Comparison of ENCODE assay signal across 22 cellular contexts in the genomic region with DNA sequence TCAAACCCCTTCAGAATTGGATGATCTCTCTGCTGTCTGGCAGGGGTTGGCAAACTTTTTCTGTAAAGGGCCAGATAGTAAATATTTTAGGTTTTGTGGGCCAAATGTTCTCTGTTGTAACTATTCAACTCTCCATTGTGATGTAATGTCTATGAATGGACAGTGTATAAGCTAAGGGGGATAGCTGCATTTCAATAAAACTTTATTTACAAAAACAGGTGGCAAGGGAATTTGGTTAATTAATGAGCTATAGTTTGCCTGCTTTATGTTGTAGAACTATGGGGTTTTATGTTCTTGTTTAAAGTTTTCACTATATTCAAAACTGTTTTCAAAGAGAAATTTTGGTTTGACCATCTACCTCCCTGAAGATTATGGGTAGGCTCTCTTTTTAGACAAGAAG.
DNase-seq lines count a peak whose midpoint lies in the region; ATAC-seq, FAIRE-seq and TF ChIP-seq lines count a peak whose summit lies in the region.
"Had no signal": no experiment of that assay in that cellular context is flagged by ENCODE, and none has a peak within 500 bp of the region (broad histone marks: within the 10 kb centered on the region; RNA-seq: fewer than 3 reads in every experiment).

No MANE protein-coding gene starts in this region.

- peaks cover 0 to 1% of the 10 kb centered on the region in 2 donors for H3K36me3 Mint-ChIP-seq in activated T-cell treated with anti-CD3 and anti-CD28 coated beads, Interleukin-2, amount 50 U/mL, for 72 hours (ENCODE audit: insufficient read depth in 2 of 2)
- H3K36me3 Mint-ChIP-seq in nephron progenitor cell (ENCODE audit: low read depth) (peaks cover 25% of the 10 kb centered on the region), H9 (ENCODE audit: insufficient read depth in 1 of 3, low read depth in 3 of 3) (peaks cover 0 to 9% (median 2%) of the 10 kb centered on the region in 3 experiments; a peak in 3 of 7 replicates)
- H3K36me3 Mint-ChIP-seq: CD8-positive, alpha-beta T cell had no signal

- no peak for ATAC-seq in activated T-cell treated with anti-CD3 and anti-CD28 coated beads, Interleukin-2, amount 50 U/mL, for 72 hours (replicated peaks in 1 of 2)
- ATAC-seq in K562, result no peak
- ATAC-seq: CD8-positive, alpha-beta T cell had no signal

- H3K9me3 Mint-ChIP-seq in activated T-cell treated with anti-CD3 and anti-CD28 coated beads, Interleukin-2, amount 50 U/mL, for 72 hours, result peaks cover 1 to 6% of the 10 kb centered on the region in 2 donors
- H3K9me3 Mint-ChIP-seq in nephron progenitor cell (peaks cover 43% of the 10 kb centered on the region), H9 (peaks cover 0 to 4% of the 10 kb centered on the region in 2 experiments; a peak in 2 of 5 replicates)
- H3K9me3 Mint-ChIP-seq: CD4-positive, alpha-beta T cell; CD8-positive, alpha-beta T cell had no signal

- no peak for FAIRE-seq in K562 (lab: Jason Lieb, UNC)
- FAIRE-seq: A204.1, D721Med, G401.6, GM12892, GM18507 had no signal

- no TSS peak for BruUV-seq in K562 (replicated peaks; lab: Mats Ljungman, UMichigan)

- H2AK5ac ChIP-seq in H9 (ENCODE audit: insufficient read length, low read length), result no peak overlapping the region

- H3K56ac ChIP-seq in H9 (ENCODE audit: insufficient read length, low read depth, low read length), result no peak overlapping the region

- no peak overlapping the region for H3K4ac ChIP-seq in H9 (ENCODE audit: low read depth, low read length)

- H2AFZ ChIP-seq in K562 (ENCODE audit: low read depth, low read length) (no peak overlapping the region), H9 (ENCODE audit: low read length) (no peak overlapping the region)

- H3K36me3 ChIP-seq in K562 (ENCODE audit: control insufficient read depth, insufficient read depth, low read length), result no peaks in the 10 kb centered on the region
- H3K36me3 ChIP-seq: BLaER1 treated with 17β-estradiol and CSF1 and Interleukin-3, amounts not matched to agents 10 nM and 100 nM had no signal

- H3K27ac ChIP-seq in K562 (ENCODE audit: extremely low read depth, low read depth, low read length) (no peak overlapping the region), H9 (ENCODE audit: insufficient read length, low read depth, low read length) (no peak overlapping the region)
- H3K27ac ChIP-seq: BLaER1 treated with 17β-estradiol and CSF1 and Interleukin-3, amounts not matched to agents 10 nM and 100 nM; C4-2B had no signal

- H3K18ac ChIP-seq in H9 (ENCODE audit: insufficient read length, low read depth, low read length), result no peak overlapping the region

- H3K4me3 Mint-ChIP-seq in activated T-cell treated with anti-CD3 and anti-CD28 coated beads, Interleukin-2, amount 50 U/mL, for 72 hours, result no peak overlapping the region
- H3K4me3 Mint-ChIP-seq in nephron progenitor cell (no peak overlapping the region), H9 (no peak overlapping the region)
- H3K4me3 Mint-ChIP-seq: B cell; CD4-positive, alpha-beta T cell; CD8-positive, alpha-beta T cell had no signal

- no peak for TF ChIP-seq EP300 in K562 (IDR thresholded peaks at IDR 0.05; ENCODE audit: low read length)

- no peak overlapping the region for H2BK15ac ChIP-seq in H9 (ENCODE audit: low read depth, low read length)

- H2BK20ac ChIP-seq in H9 (ENCODE audit: low read depth, low read length, poor library complexity, severe bottlenecking), result no peak overlapping the region

- no peak overlapping the region for H3K14ac ChIP-seq in H9 (ENCODE audit: insufficient read depth, low read length)

- H3K27me3 ChIP-seq in K562 (ENCODE audit: control insufficient read depth in 2 of 2, insufficient read depth in 2 of 2, low read length in 2 of 2), result no peaks in the 10 kb centered on the region
- H3K27me3 ChIP-seq in H9 (ENCODE audit: insufficient read depth, low read length), result no peaks in the 10 kb centered on the region
- H3K27me3 ChIP-seq: BLaER1 treated with 17β-estradiol and CSF1 and Interleukin-3, amounts not matched to agents 10 nM and 100 nM had no signal

- no peak overlapping the region for H3K23ac ChIP-seq in H9 (ENCODE audit: insufficient read length, low read depth, low read length)

- H3K79me1 ChIP-seq in H9 (ENCODE audit: insufficient read depth, low read depth, low read length, poor library complexity, severe bottlenecking), result no peaks in the 10 kb centered on the region

- no peak overlapping the region for H4K5ac ChIP-seq in H9 (ENCODE audit: insufficient read length, low read depth, low read length)

- POLR2A ChIA-PET in K562 (lab: Yijun Ruan, JAX), result interaction anchor here (0.9 to 1.2 kb wide), 2 partner anchors 10 to 59 kb away, joined by 3 read pairs; no protein-coding TSS in a partner anchor

- TF ChIP-seq CTCF in K562 (IDR thresholded peaks at IDR 0.05 in 2 of 3, conservative IDR thresholded peaks at IDR 0.05 in 1 of 3; ENCODE audit: insufficient read depth in 2 of 3, low read depth in 1 of 3, low read length in 3 of 3), result no peak
- no peak for TF ChIP-seq CTCF in nephron progenitor cell (IDR thresholded peaks at IDR 0.05)
- TF ChIP-seq CTCF in H9 (conservative IDR thresholded peaks at IDR 0.05), result no peak

- H3K9me1 ChIP-seq in K562 (ENCODE audit: control insufficient read depth, insufficient read depth, low read length), result no peaks in the 10 kb centered on the region

- in situ Hi-C loops in K562 (cut with MboI), result no loop called here

- H3K23me2 ChIP-seq in H9 (ENCODE audit: insufficient read length, low read depth, low read length, poor library complexity, severe bottlenecking), result no peaks in the 10 kb centered on the region

- no peak overlapping the region for H2BK12ac ChIP-seq in H9 (ENCODE audit: insufficient read length, low read depth, low read length)

- CTCF ChIA-PET in K562 (lab: Yijun Ruan, JAX; ENCODE audit: low intra/inter-chr PET ratio), result no interaction called here

- no peak for TF ChIP-seq RAD21 in K562 (CRISPR knock-in tag; conservative IDR thresholded peaks at IDR 0.05 in 1 of 2, IDR thresholded peaks at IDR 0.05 in 1 of 2)

- no peak overlapping the region for H3K4me3 ChIP-seq in K562
- H3K4me3 ChIP-seq: BLaER1 treated with 17β-estradiol and CSF1 and Interleukin-3, amounts not matched to agents 10 nM and 100 nM had no signal

- H3K4me1 ChIP-seq in K562 (replicated peaks in 1 of 2; ENCODE audit: control insufficient read depth in 2 of 2, insufficient read depth in 2 of 2, low read length in 2 of 2), result no peaks in the 10 kb centered on the region
- no peaks in the 10 kb centered on the region for H3K4me1 ChIP-seq in H9 (ENCODE audit: insufficient read depth, low read length)
- H3K4me1 ChIP-seq: BLaER1 treated with 17β-estradiol and CSF1 and Interleukin-3, amounts not matched to agents 10 nM and 100 nM had no signal

- no peak overlapping the region for H4K91ac ChIP-seq in H9 (ENCODE audit: insufficient read length, low read depth, low read length)

- DNase-seq in activated T-cell treated with anti-CD3 and anti-CD28 coated beads, Interleukin-2, amount 50 U/mL, for 72 hours, result no peak
- no peak for DNase-seq in activated T-cell treated with anti-CD3 and anti-CD28 coated beads, Interleukin-2, amount 50 U/mL, for 1 hour
- DNase-seq in K562 (ENCODE audit: extremely low read depth in 1 of 4, low spot score in 3 of 4), result no peak
- no peak for DNase-seq in nephron progenitor cell
- DNase-seq in H9, result no peak
- DNase-seq in Ammon's horn (ENCODE audit: low spot score), result no peak
- DNase-seq: 8988T; ACHN; Caco-2; Calu3; CD4-positive, alpha-beta T cell; CD8-positive, alpha-beta T cell; DMS79 treated with DMSO at 0.1 percent for 48 hours; GF-D8 had no signal

- no peaks in the 10 kb centered on the region for H3K27me3 Mint-ChIP-seq in activated T-cell treated with anti-CD3 and anti-CD28 coated beads, Interleukin-2, amount 50 U/mL, for 72 hours (ENCODE audit: low read depth)
- H3K27me3 Mint-ChIP-seq in nephron progenitor cell (ENCODE audit: low read depth, poor library complexity) (no peaks in the 10 kb centered on the region), H9 (ENCODE audit: low read depth) (no peaks in the 10 kb centered on the region)
- H3K27me3 Mint-ChIP-seq: B cell; CD4-positive, alpha-beta T cell had no signal

- H4K20me1 ChIP-seq in K562 (replicated peaks; ENCODE audit: control insufficient read depth, insufficient read depth, low read length) (no peaks in the 10 kb centered on the region), H9 (ENCODE audit: control insufficient read depth, insufficient read depth, insufficient read length) (no peaks in the 10 kb centered on the region)
- H4K20me1 ChIP-seq: BLaER1 treated with 17β-estradiol and CSF1 and Interleukin-3, amounts not matched to agents 10 nM and 100 nM had no signal

- no peak overlapping the region for H3T11ph ChIP-seq in H9 (ENCODE audit: low read length)

- H3K79me2 ChIP-seq in K562 (ENCODE audit: control insufficient read depth, insufficient read depth, low read length), result no peaks in the 10 kb centered on the region
- no peaks in the 10 kb centered on the region for H3K79me2 ChIP-seq in H9 (ENCODE audit: insufficient read depth, low read length)

- H4K8ac ChIP-seq in H9 (replicated peaks; ENCODE audit: insufficient read length, low read depth, low read length), result no peak overlapping the region

- no peak overlapping the region for H3K4me2 ChIP-seq in K562 (ENCODE audit: insufficient read depth, low read length)
- no peak overlapping the region for H3K4me2 ChIP-seq in H9 (ENCODE audit: insufficient read depth, insufficient read length, low read length)
- H3K4me2 ChIP-seq: BLaER1 treated with 17β-estradiol and CSF1 and Interleukin-3, amounts not matched to agents 10 nM and 100 nM had no signal

- H3K9ac ChIP-seq in K562 (ENCODE audit: insufficient read depth in 1 of 2, low read depth in 2 of 2, low read length in 2 of 2) (no peak overlapping the region), H9 (ENCODE audit: extremely low read depth, insufficient read length, low read length) (no peak overlapping the region)
- H3K9ac ChIP-seq: BLaER1 treated with 17β-estradiol and CSF1 and Interleukin-3, amounts not matched to agents 10 nM and 100 nM had no signal

- H3K27ac Mint-ChIP-seq in activated T-cell treated with anti-CD3 and anti-CD28 coated beads, Interleukin-2, amount 50 U/mL, for 72 hours, result peak overlapping the region; percentile 56
- H3K27ac Mint-ChIP-seq in nephron progenitor cell (peak overlapping the region; percentile 2), H9 (no peak overlapping the region; a peak in 1 of 7 replicates)
- H3K27ac Mint-ChIP-seq: B cell; CD4-positive, alpha-beta T cell; CD8-positive, alpha-beta T cell had no signal

- no peak for TF ChIP-seq POLR2A in K562 (conservative IDR thresholded peaks at IDR 0.05)

- intact Hi-C loops in K562 (cut with micrococcal nuclease), result no loop called here

- H3K9me3 ChIP-seq in K562 (replicated peaks; ENCODE audit: control insufficient read depth, insufficient read depth, low read depth, low read length), result peaks cover 3% of the 10 kb centered on the region; the same call in 1 of the 2 replicates
- H3K9me3 ChIP-seq in H9 (ENCODE audit: control insufficient read depth, low read depth, low read length), result no peaks in the 10 kb centered on the region
- H3K9me3 ChIP-seq: BLaER1 treated with 17β-estradiol and CSF1 and Interleukin-3, amounts not matched to agents 10 nM and 100 nM had no signal

- H2BK5ac ChIP-seq in H9 (ENCODE audit: insufficient read length, low read length), result no peak overlapping the region

- no peaks in the 10 kb centered on the region for H3K4me1 Mint-ChIP-seq in activated T-cell treated with anti-CD3 and anti-CD28 coated beads, Interleukin-2, amount 50 U/mL, for 72 hours (ENCODE audit: low read depth)
- H3K4me1 Mint-ChIP-seq in nephron progenitor cell, result peaks cover 14% of the 10 kb centered on the region
- H3K4me1 Mint-ChIP-seq in H9, result peaks cover 7 to 9% of the 10 kb centered on the region in 2 experiments; a peak in 3 of 4 replicates
- H3K4me1 Mint-ChIP-seq: B cell had no signal

- H2BK120ac ChIP-seq in H9 (ENCODE audit: low read depth, low read length, poor library complexity, severe bottlenecking), result no peak overlapping the region

Comparison
In these comparisons a context has a peak if more than half of its experiments do, and no peak if none do; other contexts are left out.
1. H3K27ac Mint-ChIP-seq: peak in activated T-cell treated with anti-CD3 and anti-CD28 coated beads, Interleukin-2, amount 50 U/mL, for 72 hours (single experiment) and nephron progenitor cell (single experiment); none in H9 (0 of 3).